ENCODE assay signal across 17 cellular contexts in genomic region chr5:142508027-142508426, GRCh38.
A peak's percentile ranks its signal among the peaks of the same experiment; 100 is the strongest.
DNase-seq lines count a peak whose midpoint lies in the region; ATAC-seq and TF ChIP-seq lines count a peak whose summit lies in the region.
"Had no signal": no experiment of that assay in that cellular context is flagged by ENCODE, and none has a peak within 500 bp of the region (broad histone marks: within the 10 kb centered on the region; RNA-seq: fewer than 3 reads in every experiment).

No MANE protein-coding gene starts in this region.

- TF ChIP-seq CTCF in WTC11 (IDR thresholded peaks at IDR 0.05): no peak
- no peak for TF ChIP-seq CTCF in hepatocyte (IDR thresholded peaks at IDR 0.05; ENCODE audit: poor library complexity)
- TF ChIP-seq CTCF in prostate gland (IDR thresholded peaks at IDR 0.05): no peak
- TF ChIP-seq CTCF in endodermal cell (conservative IDR thresholded peaks at IDR 0.05): no peak

- H4K20me1 ChIP-seq in hepatocyte (ENCODE audit: insufficient read depth, poor library complexity, severe bottlenecking): no peaks in the 10 kb centered on the region

- peaks cover 34% of the 10 kb centered on the region for H3K4me1 Mint-ChIP-seq in activated CD4-positive, alpha-beta T cell treated with anti-CD3 and anti-CD28 coated beads, Interleukin-2, amount 10 ng/mL, durations not matched to agents 24 days and 14 days
- peaks cover 30% of the 10 kb centered on the region for H3K4me1 Mint-ChIP-seq in WTC11
- H3K4me1 Mint-ChIP-seq in endodermal cell: peaks cover 22% of the 10 kb centered on the region

- no peak overlapping the region for H3K9ac ChIP-seq in endodermal cell (ENCODE audit: extremely low read depth, low read length, poor library complexity, severe bottlenecking)
- H3K9ac ChIP-seq: parathyroid adenoma had no signal

- H3K9me3 ChIP-seq in hepatocyte (ENCODE audit: low read depth) (no peaks in the 10 kb centered on the region), prostate gland (no peaks in the 10 kb centered on the region), endodermal cell (ENCODE audit: control insufficient read depth, low read length) (no peaks in the 10 kb centered on the region)
- H3K9me3 ChIP-seq: upper lobe of left lung had no signal

- CTCF ChIA-PET in WTC11 (lab: Charles Lee): no interaction called here

- no peak overlapping the region for H2AFZ ChIP-seq in hepatocyte
- H2AFZ ChIP-seq: parathyroid adenoma had no signal

- no peaks in the 10 kb centered on the region for H3K27me3 Mint-ChIP-seq in activated CD4-positive, alpha-beta T cell treated with anti-CD3 and anti-CD28 coated beads, Interleukin-2, amount 10 ng/mL, durations not matched to agents 24 days and 14 days
- H3K27me3 Mint-ChIP-seq in WTC11 (ENCODE audit: low read depth): no peaks in the 10 kb centered on the region
- H3K27me3 Mint-ChIP-seq in endodermal cell (ENCODE audit: insufficient read depth): no peaks in the 10 kb centered on the region

- intact Hi-C loops in activated CD4-positive, alpha-beta T cell treated with anti-CD3 and anti-CD28 coated beads, Interleukin-2, amount 10 ng/mL, durations not matched to agents 24 days and 14 days (cut with micrococcal nuclease): loop anchor here (5.0 to 10.0 kb wide), 2 partner anchors 76 to 317 kb away; no protein-coding TSS in a partner anchor
- intact Hi-C loops in prostate gland (cut with DNase I): no loop called here

- no peaks in the 10 kb centered on the region for H3K79me2 ChIP-seq in hepatocyte
- H3K79me2 ChIP-seq: parathyroid adenoma had no signal

- H3K9me3 Mint-ChIP-seq in activated CD4-positive, alpha-beta T cell treated with anti-CD3 and anti-CD28 coated beads, Interleukin-2, amount 10 ng/mL, durations not matched to agents 24 days and 14 days: peaks cover 10% of the 10 kb centered on the region
- H3K9me3 Mint-ChIP-seq in WTC11 (no peaks in the 10 kb centered on the region), endodermal cell (no peaks in the 10 kb centered on the region)

- H3K36me3 ChIP-seq in hepatocyte (replicated peaks; ENCODE audit: insufficient read depth, low read depth) (no peaks in the 10 kb centered on the region), prostate gland (no peaks in the 10 kb centered on the region), endodermal cell (ENCODE audit: control insufficient read depth, insufficient read depth, low read length) (no peaks in the 10 kb centered on the region)
- H3K36me3 ChIP-seq: upper lobe of left lung had no signal

- WGBS in hepatocyte (ENCODE audit: low lambda C conversion rate, missing lambda C conversion rate): 40% methylated on average over 11 of the region's 11 CpGs
- WGBS in prostate gland: 41% methylated on average over 11 of the region's 11 CpGs
- 91 to 95% methylated on average over 8 to 11 of the region's 11 CpGs for WGBS in endodermal cell (ENCODE audit: insufficient coverage in 1 of 2, insufficient read length in 1 of 2), 2 experiments

- peaks cover 33% of the 10 kb centered on the region for H3K4me1 ChIP-seq in hepatocyte (ENCODE audit: insufficient read depth)
- H3K4me1 ChIP-seq in prostate gland (replicated peaks): no peaks in the 10 kb centered on the region
- peaks cover 12% of the 10 kb centered on the region for H3K4me1 ChIP-seq in endodermal cell (ENCODE audit: control insufficient read depth, insufficient read depth, low read length)

- H3K4me2 ChIP-seq in hepatocyte: peak overlapping the region; percentile 65

- POLR2A ChIA-PET in WTC11 (lab: Charles Lee): interaction anchor here (0.5 kb wide), 1 partner anchor 1836 kb away, joined by 3 read pairs; no protein-coding TSS in a partner anchor

- no peak for DNase-seq in activated CD4-positive, alpha-beta T cell treated with anti-CD3 and anti-CD28 coated beads, Interleukin-2, amount 10 ng/mL, durations not matched to agents 24 days and 14 days
- no peak for DNase-seq in activated CD4-positive, alpha-beta T cell treated with anti-CD3 and anti-CD28 coated beads, Interleukin-2, amount 50 U/mL, for 1 hour
- DNase-seq in WTC11 (ENCODE audit: low spot score) (no peak), hepatocyte (ENCODE audit: low spot score) (peak; percentile 32), prostate gland (ENCODE audit: low spot score) (peak; percentile 7), C1 segment of cervical spinal cord (lab: John Stamatoyannopoulos, UW) (no peak), endodermal cell (no peak)
- DNase-seq: amniotic stem cell, DMS79 treated with DMSO at 0.1 percent for 48 hours, MV-4-11, NCI-H1930 had no signal

- peak overlapping the region; percentile 75 for H3K27ac Mint-ChIP-seq in activated CD4-positive, alpha-beta T cell treated with anti-CD3 and anti-CD28 coated beads, Interleukin-2, amount 10 ng/mL, durations not matched to agents 24 days and 14 days
- H3K27ac Mint-ChIP-seq in WTC11 (0 out of 2 replicates have a peak overlapping the region, but pooled peaks have one; percentile 3), endodermal cell (no peak overlapping the region)
- H3K27ac Mint-ChIP-seq: CD14-positive monocyte had no signal

- H3K36me3 Mint-ChIP-seq in activated CD4-positive, alpha-beta T cell treated with anti-CD3 and anti-CD28 coated beads, Interleukin-2, amount 10 ng/mL, durations not matched to agents 24 days and 14 days (ENCODE audit: low read depth): no peaks in the 10 kb centered on the region
- H3K36me3 Mint-ChIP-seq in WTC11: no peaks in the 10 kb centered on the region
- H3K36me3 Mint-ChIP-seq in endodermal cell (ENCODE audit: low read depth): no peaks in the 10 kb centered on the region
- H3K36me3 Mint-ChIP-seq: CD14-positive monocyte had no signal

- H3K4me3 ChIP-seq in hepatocyte (no peak overlapping the region), prostate gland (no peak overlapping the region), endodermal cell (ENCODE audit: low read length) (no peak overlapping the region)
- H3K4me3 ChIP-seq: SK-N-MC, skin epidermis had no signal

- H3K9me2 ChIP-seq in hepatocyte (replicated peaks; ENCODE audit: insufficient read depth): no peaks in the 10 kb centered on the region

- H3K27me3 ChIP-seq in hepatocyte: no peaks in the 10 kb centered on the region
- no peaks in the 10 kb centered on the region for H3K27me3 ChIP-seq in prostate gland (replicated peaks; ENCODE audit: insufficient read depth)
- H3K27me3 ChIP-seq in endodermal cell (ENCODE audit: control insufficient read depth, insufficient read depth, low read length, poor library complexity, severe bottlenecking): no peaks in the 10 kb centered on the region
- H3K27me3 ChIP-seq: upper lobe of left lung had no signal

- peak overlapping the region; percentile 17 for H3K4me3 Mint-ChIP-seq in activated CD4-positive, alpha-beta T cell treated with anti-CD3 and anti-CD28 coated beads, Interleukin-2, amount 10 ng/mL, durations not matched to agents 24 days and 14 days
- H3K4me3 Mint-ChIP-seq in WTC11 (no peak overlapping the region), endodermal cell (no peak overlapping the region)
- H3K4me3 Mint-ChIP-seq: CD14-positive monocyte had no signal

- no peak for ATAC-seq in WTC11
- no peak for ATAC-seq in HG02840 (IDR thresholded peaks at IDR 0.05; ENCODE audit: low FRiP score, unreplicated experiment)

- peak overlapping the region; percentile 77 for H3K27ac ChIP-seq in hepatocyte
- peak overlapping the region; percentile 17 to 23 for H3K27ac ChIP-seq in prostate gland
- H3K27ac ChIP-seq in endodermal cell (ENCODE audit: low read depth, low read length): no peak overlapping the region
- H3K27ac ChIP-seq: parathyroid adenoma, SK-N-MC, skin epidermis had no signal

- no peak for TF ChIP-seq POLR2A in prostate gland (IDR thresholded peaks at IDR 0.05)

TF ChIP-seq in WTC11, 78 proteins besides CTCF, POLR2A, EP300 and RAD21:
- no peak for TF ChIP-seq NR2C2 (CRISPR knock-in tag; IDR thresholded peaks at IDR 0.05)
- no peak for TF ChIP-seq ZBTB43 (CRISPR knock-in tag; IDR thresholded peaks at IDR 0.05)
- TF ChIP-seq ATF2 (CRISPR knock-in tag; IDR thresholded peaks at IDR 0.05; ENCODE audit: borderline replicate concordance, low read depth): no peak
- TF ChIP-seq ZNF138 (CRISPR knock-in tag; conservative IDR thresholded peaks at IDR 0.05): no peak
- no peak for TF ChIP-seq NFATC4 (CRISPR knock-in tag; IDR thresholded peaks at IDR 0.05)
- TF ChIP-seq, protein P1, sequence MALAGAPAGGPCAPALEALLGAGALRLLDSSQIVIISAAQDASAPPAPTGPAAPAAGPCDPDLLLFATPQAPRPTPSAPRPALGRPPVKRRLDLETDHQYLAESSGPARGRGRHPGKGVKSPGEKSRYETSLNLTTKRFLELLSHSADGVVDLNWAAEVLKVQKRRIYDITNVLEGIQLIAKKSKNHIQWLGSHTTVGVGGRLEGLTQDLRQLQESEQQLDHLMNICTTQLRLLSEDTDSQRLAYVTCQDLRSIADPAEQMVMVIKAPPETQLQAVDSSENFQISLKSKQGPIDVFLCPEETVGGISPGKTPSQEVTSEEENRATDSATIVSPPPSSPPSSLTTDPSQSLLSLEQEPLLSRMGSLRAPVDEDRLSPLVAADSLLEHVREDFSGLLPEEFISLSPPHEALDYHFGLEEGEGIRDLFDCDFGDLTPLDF (CRISPR knock-in tag; IDR thresholded peaks at IDR 0.05): no peak
- no peak for TF ChIP-seq CREB1 (CRISPR knock-in tag; IDR thresholded peaks at IDR 0.05)
- no peak for TF ChIP-seq KAT7 (CRISPR knock-in tag; IDR thresholded peaks at IDR 0.05; ENCODE audit: borderline replicate concordance)

Comparison
In these comparisons a context has a peak if more than half of its experiments do, and no peak if none do; other contexts are left out.
1. DNase-seq: peak in hepatocyte (single experiment) and prostate gland (single experiment); none in activated CD4-positive, alpha-beta T cell treated with anti-CD3 and anti-CD28 coated beads, Interleukin-2, amount 10 ng/mL, durations not matched to agents 24 days and 14 days (single experiment), activated CD4-positive, alpha-beta T cell treated with anti-CD3 and anti-CD28 coated beads, Interleukin-2, amount 50 U/mL, for 1 hour (single experiment), WTC11 (single experiment), C1 segment of cervical spinal cord (0 of 14) and endodermal cell (single experiment).